In genomic region chr10:1219874-1220273, GRCh38 we compare ENCODE assay signal across 6 cellular contexts.
A peak's percentile ranks its signal among the peaks of the same experiment; 100 is the strongest.
DNase-seq lines count a peak whose midpoint lies in the region; ATAC-seq, FAIRE-seq and TF ChIP-seq lines count a peak whose summit lies in the region.
"Not testable (repeated sequence)": the region's sequence is repeated elsewhere in the genome, so short reads cannot be mapped to it uniquely, and the experiment has no call there.

No MANE protein-coding gene starts in this region.

- not testable (repeated sequence) for H3K9me3 ChIP-seq in HEK293 (ENCODE audit: control insufficient read depth, insufficient read depth, low read depth, low read length); GM12878 (replicated peaks; ENCODE audit: control insufficient read depth, insufficient read depth, low read length); HepG2 (ENCODE audit: low read length)

- H3K4me2 ChIP-seq in GM12878 (ENCODE audit: control insufficient read depth, insufficient read depth); HepG2 (ENCODE audit: low read depth, low read length): not testable (repeated sequence)

- DNase-seq in HTR-8/SVneo (ENCODE audit: insufficient read length, low spot score); GM12878 (ENCODE audit: low read depth, low spot score); bronchial epithelial cell (ENCODE audit: low read depth); HepG2 (ENCODE audit: low spot score); urothelium cell line (ENCODE audit: low spot score): not testable (repeated sequence)

- not testable (repeated sequence) for H2AFZ ChIP-seq in GM12878 (ENCODE audit: control insufficient read depth, low read depth, low read length); HepG2 (ENCODE audit: low read length)

- POLR2A ChIA-PET in HEK293 (lab: Yijun Ruan, JAX); GM12878 (lab: Charles Lee); HepG2 (lab: Yijun Ruan, JAX): not testable (repeated sequence)

- SMC1A ChIA-PET in GM12878 (lab: Charles Lee; ENCODE audit: uncharacterized antibody, unreplicated experiment), result not testable (repeated sequence)

- not testable (repeated sequence) for H3K36me3 ChIP-seq in HEK293 (ENCODE audit: control insufficient read depth in 2 of 2, insufficient read depth in 1 of 2, low read length in 2 of 2); GM12878 (ENCODE audit: control insufficient read depth in 2 of 2, insufficient read depth in 2 of 2, low read length in 1 of 2); bronchial epithelial cell (ENCODE audit: control insufficient read depth, insufficient read depth, low read length); HepG2 (replicated peaks in 1 of 2; ENCODE audit: control insufficient read depth in 1 of 2, insufficient read depth in 2 of 2, low read length in 2 of 2)

- RAD21 ChIA-PET in GM12878 (lab: Charles Lee; ENCODE audit: unreplicated experiment), result not testable (repeated sequence)

- CTCF ChIA-PET in HEK293 (lab: Yijun Ruan, JAX), result interaction anchor here (0.6 kb wide), 1 partner anchor 10 kb away, joined by 3 read pairs; no protein-coding TSS in a partner anchor
- CTCF ChIA-PET in GM12878 (lab: Yijun Ruan, JAX); HepG2 (lab: Yijun Ruan, JAX; ENCODE audit: low intra/inter-chr PET ratio, low total read pairs): not testable (repeated sequence)

- in situ Hi-C loops in GM12878 (cut with MboI); HepG2 (cut with HindIII; ENCODE audit: extremely low pct_ligation_motif_present, low pct_unique_long_range_greater_than_20kb): not testable (repeated sequence)

- not testable (repeated sequence) for H3K4me3 ChIP-seq in HEK293 (ENCODE audit: low read depth, low read length); GM12878; bronchial epithelial cell (ENCODE audit: low read depth, low read length); HepG2 (replicated peaks in 1 of 3; ENCODE audit: insufficient read depth in 1 of 3, low read depth in 2 of 3, low read length in 3 of 3)

- not testable (repeated sequence) for TF ChIP-seq POLR2A in GM12878 (IDR thresholded peaks at IDR 0.05; ENCODE audit: low read depth, low read length); HepG2 (IDR thresholded peaks at IDR 0.05; ENCODE audit: insufficient read depth in 1 of 2, low read depth in 2 of 2, low read length in 2 of 2)

- TF ChIP-seq EP300 in GM12878 (IDR thresholded peaks at IDR 0.05; ENCODE audit: borderline replicate concordance in 1 of 2, control insufficient read depth in 1 of 2, low read depth in 2 of 2, low read length in 2 of 2); HepG2 (IDR thresholded peaks at IDR 0.05; ENCODE audit: low read depth in 2 of 2, low read length in 2 of 2); HepG2 (CRISPR knock-in tag; IDR thresholded peaks at IDR 0.05; ENCODE audit: borderline replicate concordance): not testable (repeated sequence)

- not testable (repeated sequence) for H3K27ac ChIP-seq in HEK293 (ENCODE audit: extremely low read depth, low read depth, low read length); GM12878 (ENCODE audit: control insufficient read depth, insufficient read depth); HepG2 (ENCODE audit: extremely low read length, insufficient read depth, low read length)

- not testable (repeated sequence) for H4K20me1 ChIP-seq in GM12878 (ENCODE audit: control insufficient read depth, insufficient read depth); HepG2 (ENCODE audit: insufficient read depth, low read length)

- H3K4me1 ChIP-seq in HEK293 (ENCODE audit: control insufficient read depth, insufficient read depth, low read length); GM12878 (ENCODE audit: control insufficient read depth, insufficient read depth, low read length); HepG2 (ENCODE audit: insufficient read depth, low read length): not testable (repeated sequence)

- intact Hi-C loops in GM12878 (cut with micrococcal nuclease; ENCODE audit: unreplicated experiment); HepG2 (cut with micrococcal nuclease; ENCODE audit: unreplicated experiment): not testable (repeated sequence)

- not testable (repeated sequence) for H3K9ac ChIP-seq in GM12878 (ENCODE audit: control insufficient read depth, insufficient read depth, low read length); HepG2 (ENCODE audit: insufficient read depth, low read depth, low read length)

- 0% methylated on average over 1 of the region's 1 CpG for WGBS in GM12878 (ENCODE audit: insufficient coverage, insufficient replicate concordance, low lambda C conversion rate, missing lambda C conversion rate)
- 0% methylated on average over 1 of the region's 1 CpG for WGBS in HepG2 (ENCODE audit: low lambda C conversion rate)

- not testable (repeated sequence) for ATAC-seq in GM12878, HepG2

- not testable (repeated sequence) for TF ChIP-seq RAD21 in GM12878 (IDR thresholded peaks at IDR 0.05; ENCODE audit: insufficient read depth, low read depth, low read length); HepG2 (CRISPR knock-in tag; IDR thresholded peaks at IDR 0.05)

- not testable (repeated sequence) for H3K79me2 ChIP-seq in GM12878 (ENCODE audit: control insufficient read depth, insufficient read depth, low read length); HepG2 (ENCODE audit: insufficient read depth, low read length)

- not testable (repeated sequence) for BruUV-seq in GM12878 (replicated peaks; lab: Mats Ljungman, UMichigan); HepG2 (replicated peaks; lab: Mats Ljungman, UMichigan)

- FAIRE-seq in HTR-8/SVneo (lab: Jason Lieb, UNC) (peak; percentile 100), GM12878 (lab: Jason Lieb, UNC) (peak; percentile 44), bronchial epithelial cell (lab: Jason Lieb, UNC) (peak; percentile 23), urothelium cell line (lab: Jason Lieb, UNC) (peak; percentile 98)
- not testable (repeated sequence) for FAIRE-seq in HepG2 (lab: Jason Lieb, UNC)

- TF ChIP-seq CTCF in HEK293 (tag by site-specific recombination; IDR thresholded peaks at IDR 0.05); GM12878 (IDR thresholded peaks at IDR 0.05 in 2 of 3, conservative IDR thresholded peaks at IDR 0.05 in 1 of 3; ENCODE audit: control insufficient read depth in 2 of 3, extremely low read depth in 1 of 3, insufficient read depth in 1 of 3, low read depth in 3 of 3, low read length in 3 of 3); bronchial epithelial cell (IDR thresholded peaks at IDR 0.05; ENCODE audit: insufficient read depth, low read length, severe bottlenecking); HepG2 (CRISPR knock-in tag; IDR thresholded peaks at IDR 0.05): not testable (repeated sequence)

- H3K27me3 ChIP-seq in GM12878 (replicated peaks in 1 of 2; ENCODE audit: control insufficient read depth in 2 of 2, insufficient read depth in 2 of 2, low read length in 1 of 2); bronchial epithelial cell (ENCODE audit: control insufficient read depth, insufficient read depth, low read length): not testable (repeated sequence)
- H3K27me3 ChIP-seq in HepG2 (ENCODE audit: control insufficient read depth in 1 of 2, insufficient read depth in 2 of 2, low read length in 2 of 2), result peaks cover 6 to 19% of the 10 kb centered on the region in 2 experiments; a peak in 3 of 5 replicates

TF ChIP-seq in HEK293, 187 proteins besides CTCF, POLR2A, EP300 and RAD21 (continues in another document):
- TF ChIP-seq ZNF580 (tag by site-specific recombination; IDR thresholded peaks at IDR 0.05), result 0 out of 2 replicates have a peak, but pooled peaks have one; percentile 12

TF ChIP-seq in HepG2, 621 proteins besides CTCF, POLR2A, EP300 and RAD21:
- TF ChIP-seq CREB1 (IDR thresholded peaks at IDR 0.05) (peak; percentile 94), ATF7 (IDR thresholded peaks at IDR 0.05) (peak; percentile 2; the same call in 1 of the 2 replicates)
- not testable (repeated sequence) for TF ChIP-seq CREB1, ATF7 (CRISPR knock-in tag; IDR thresholded peaks at IDR 0.05)
